ENCODE assay signal across 11 cellular contexts in genomic region chr17:58615768-58616659, GRCh38.
DNase-seq lines count a peak whose midpoint lies in the region; ATAC-seq and FAIRE-seq lines count a peak whose summit lies in the region.
"Had no signal": no experiment of that assay in that cellular context is flagged by ENCODE, and none has a peak within 500 bp of the region (broad histone marks: within the 10 kb centered on the region; RNA-seq: fewer than 3 reads in every experiment).

No MANE protein-coding gene starts in this region.

- H3K9me3 Mint-ChIP-seq in activated naive CD8-positive, alpha-beta T cell treated with anti-CD3 and anti-CD28 coated beads, Interleukin-2, amount 10 ng/mL, durations not matched to agents 7 days and 5 days = no peaks in the 10 kb centered on the region
- no peaks in the 10 kb centered on the region for H3K9me3 Mint-ChIP-seq in activated naive CD8-positive, alpha-beta T cell treated with anti-CD3 and anti-CD28 coated beads for 36 hours

- POLR2A ChIA-PET in activated naive CD8-positive, alpha-beta T cell treated with anti-CD3 and anti-CD28 coated beads, Interleukin-2, amount 10 ng/mL, durations not matched to agents 7 days and 5 days (lab: Charles Lee) = interaction anchor here (2.1 kb wide), 1 partner anchor 15 kb away, joined by 12 read pairs; no protein-coding TSS in a partner anchor

- peaks cover 11% of the 10 kb centered on the region for H3K4me1 Mint-ChIP-seq in activated naive CD8-positive, alpha-beta T cell treated with anti-CD3 and anti-CD28 coated beads, Interleukin-2, amount 10 ng/mL, durations not matched to agents 7 days and 5 days
- peaks cover 10% of the 10 kb centered on the region for H3K4me1 Mint-ChIP-seq in activated naive CD8-positive, alpha-beta T cell treated with anti-CD3 and anti-CD28 coated beads for 36 hours

- no peaks in the 10 kb centered on the region for H3K36me3 Mint-ChIP-seq in activated naive CD8-positive, alpha-beta T cell treated with anti-CD3 and anti-CD28 coated beads, Interleukin-2, amount 10 ng/mL, durations not matched to agents 7 days and 5 days
- no peaks in the 10 kb centered on the region for H3K36me3 Mint-ChIP-seq in activated naive CD8-positive, alpha-beta T cell treated with anti-CD3 and anti-CD28 coated beads for 36 hours

- peak overlapping the region; percentile 63 for H3K27ac Mint-ChIP-seq in activated naive CD8-positive, alpha-beta T cell treated with anti-CD3 and anti-CD28 coated beads, Interleukin-2, amount 10 ng/mL, durations not matched to agents 7 days and 5 days
- H3K27ac Mint-ChIP-seq in activated naive CD8-positive, alpha-beta T cell treated with anti-CD3 and anti-CD28 coated beads for 36 hours = no peak overlapping the region

- no peak for ATAC-seq in activated naive CD8-positive, alpha-beta T cell treated with anti-CD3 and anti-CD28 coated beads, Interleukin-2, amount 10 ng/mL, durations not matched to agents 7 days and 5 days (ENCODE audit: low read depth)
- ATAC-seq in HG02610 (IDR thresholded peaks at IDR 0.05; ENCODE audit: unreplicated experiment) (peak; percentile 61), HG03521 (IDR thresholded peaks at IDR 0.05; ENCODE audit: unreplicated experiment) (peak; percentile 57)

- no peak for DNase-seq in activated naive CD8-positive, alpha-beta T cell treated with anti-CD3 and anti-CD28 coated beads, Interleukin-2, amount 10 ng/mL, durations not matched to agents 7 days and 5 days
- no peak for DNase-seq in activated naive CD8-positive, alpha-beta T cell treated with anti-CD3 and anti-CD28 coated beads for 36 hours
- DNase-seq in RCC 7860 (ENCODE audit: low spot score) (no peak), RPMI8226 (no peak), NAMALWA (ENCODE audit: low spot score) (no peak)
- DNase-seq in activated effector memory CD4-positive, alpha-beta T cell treated with anti-CD3 and anti-CD28 coated beads, Interleukin-2, amount 50 U/mL, for 16 hours = no peak
- DNase-seq: amniotic stem cell, left ventricle myocardium inferior, retina had no signal

- no peak for FAIRE-seq in RCC 7860 (lab: Jason Lieb, UNC)

- peak overlapping the region; percentile 15 for H3K4me3 Mint-ChIP-seq in activated naive CD8-positive, alpha-beta T cell treated with anti-CD3 and anti-CD28 coated beads, Interleukin-2, amount 10 ng/mL, durations not matched to agents 7 days and 5 days
- no peak overlapping the region for H3K4me3 Mint-ChIP-seq in activated naive CD8-positive, alpha-beta T cell treated with anti-CD3 and anti-CD28 coated beads for 36 hours

- H3K27me3 Mint-ChIP-seq in activated naive CD8-positive, alpha-beta T cell treated with anti-CD3 and anti-CD28 coated beads, Interleukin-2, amount 10 ng/mL, durations not matched to agents 7 days and 5 days = no peaks in the 10 kb centered on the region
- no peaks in the 10 kb centered on the region for H3K27me3 Mint-ChIP-seq in activated naive CD8-positive, alpha-beta T cell treated with anti-CD3 and anti-CD28 coated beads for 36 hours
